25 cellular contexts compared by ENCODE assay signal in the genomic region with DNA sequence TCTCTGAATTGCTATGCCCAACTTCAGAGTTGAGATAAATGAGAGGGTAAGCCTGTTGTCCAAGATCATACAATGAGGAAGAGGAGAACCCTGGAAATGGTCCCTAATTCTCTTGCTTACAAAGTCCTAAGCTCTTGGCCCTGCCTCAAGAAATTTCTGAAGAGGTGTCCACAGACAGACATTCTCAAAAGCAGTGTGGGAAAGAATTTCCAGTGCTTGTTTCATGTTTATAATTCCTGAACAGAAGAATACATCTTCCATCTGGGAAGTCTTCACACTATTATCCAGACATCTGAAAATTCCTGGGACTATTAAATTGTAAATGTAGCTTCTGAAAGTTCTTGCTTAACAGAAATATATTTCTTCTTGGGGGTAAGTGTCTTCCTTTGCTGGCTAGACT.
"Had no signal": no experiment of that assay in that cellular context is flagged by ENCODE, and none has a peak within 500 bp of the region (broad histone marks: within the 10 kb centered on the region; RNA-seq: fewer than 3 reads in every experiment).

No MANE protein-coding gene starts in this region.

- H2AFZ ChIP-seq: neural progenitor cell, parathyroid adenoma had no signal

- H3K36me3 ChIP-seq: neural progenitor cell, ovary, right atrium auricular region, right lobe of liver, sigmoid colon, stomach, thoracic aorta, thyroid gland, tibial nerve, upper lobe of left lung, vagina had no signal

- H3K9ac ChIP-seq: neural progenitor cell, parathyroid adenoma had no signal

- H3K27ac ChIP-seq: neural progenitor cell, ovary, parathyroid adenoma, right atrium auricular region, right lobe of liver, sigmoid colon, stomach, thoracic aorta, thyroid gland, tibial nerve, upper lobe of left lung, vagina had no signal

- ATAC-seq: naive thymus-derived CD4-positive, alpha-beta T cell; natural killer cell; right lobe of liver; stimulated activated effector memory CD8-positive, alpha-beta T cell treated with anti-CD3 and anti-CD28 coated beads, Interleukin-12 subunit alpha, Interleukin-12 subunit beta, amount 100 ng/mL, for 72 hours; stimulated activated naive B cell treated with anti-CD40 and anti-IgM and Interleukin-4, amounts not matched to agents 10 μg/mL and 1 μg/mL and 100 μg/mL, for 72 hours had no signal

- H3K9me3 ChIP-seq: ovary, right atrium auricular region, right lobe of liver, sigmoid colon, stomach, thoracic aorta, thyroid gland, tibial nerve, upper lobe of left lung, vagina had no signal

- H3K4me1 ChIP-seq: neural progenitor cell, parathyroid adenoma, right atrium auricular region, right lobe of liver, stomach, thyroid gland, tibial nerve, upper lobe of left lung, vagina had no signal

- H3K27me3 ChIP-seq: neural progenitor cell, ovary, right atrium auricular region, right lobe of liver, sigmoid colon, stomach, thyroid gland, tibial nerve, upper lobe of left lung, vagina had no signal

- H3K4me2 ChIP-seq: neural progenitor cell had no signal

- H3K4me3 ChIP-seq: neural progenitor cell, ovary, right atrium auricular region, right lobe of liver, sigmoid colon, stomach, thoracic aorta, thyroid gland, tibial nerve, upper lobe of left lung, vagina had no signal

- DNase-seq: naive thymus-derived CD4-positive, alpha-beta T cell; natural killer cell; occipital lobe; ovary; posterior cingulate gyrus; retina; right lobe of liver; sigmoid colon; small intestine; stimulated activated CD4-positive, alpha-beta T cell treated with anti-CD3 and anti-CD28 coated beads, Interleukin-15, amount 100 ng/mL, for 24 hours; stimulated activated CD4-positive, alpha-beta T cell treated with anti-CD3 and anti-CD28 coated beads, Interleukin-2, amount 100 ng/mL, for 24 hours; stimulated activated CD4-positive, alpha-beta T cell treated with anti-CD3 and anti-CD28 coated beads, Interleukin-2, amount 100 ng/mL, for 48 hours; stimulated activated CD4-positive, alpha-beta T cell treated with anti-CD3 and anti-CD28 coated beads, Interleukin-4, amount 100 ng/mL, for 24 hours; stimulated activated naive B cell treated with anti-CD40 and anti-IgM and Interleukin-4, amounts not matched to agents 10 μg/mL and 1 μg/mL and 100 μg/mL, for 72 hours; stimulated activated naive CD4-positive, alpha-beta T cell treated with Interleukin-2 at 50 U/mL for 16 hours; stomach; thyroid gland; upper lobe of left lung had no signal
